ENCODE assay signal across 16 cellular contexts in genomic region chr22:40084246-40084645, GRCh38.
DNase-seq lines count a peak whose midpoint lies in the region; ATAC-seq, FAIRE-seq and TF ChIP-seq lines count a peak whose summit lies in the region.
"Had no signal": no experiment of that assay in that cellular context is flagged by ENCODE, and none has a peak within 500 bp of the region (broad histone marks: within the 10 kb centered on the region; RNA-seq: fewer than 3 reads in every experiment).

No MANE protein-coding gene starts in this region.

- DNase-seq in Right ventricle myocardium superior, result no peak
- DNase-seq in left cardiac atrium, result no peak
- peak in 1 of 4 experiments; percentile 16 for DNase-seq in K562 (ENCODE audit: extremely low read depth in 1 of 4, low spot score in 3 of 4)
- no peak for DNase-seq in left ventricle myocardium superior
- DNase-seq in psoas muscle, result no peak
- no peak for DNase-seq in mammary epithelial cell
- no peak for DNase-seq in esophagus squamous epithelium (lab: John Stamatoyannopoulos, UW)
- DNase-seq: BE2C; CD4-positive, alpha-beta memory T cell; DMS79; HCEC 1CT; HFFc6 had no signal

- TF ChIP-seq RAD21 in K562 (CRISPR knock-in tag; conservative IDR thresholded peaks at IDR 0.05 in 1 of 2, IDR thresholded peaks at IDR 0.05 in 1 of 2), result no peak

- peak; percentile 11 for FAIRE-seq in K562 (lab: Jason Lieb, UNC)
- FAIRE-seq: A204.1, GM12878, GM18507 had no signal

- no peak overlapping the region for H3K9ac ChIP-seq in K562 (ENCODE audit: insufficient read depth in 1 of 2, low read depth in 2 of 2, low read length in 2 of 2)
- H3K9ac ChIP-seq in mammary epithelial cell (ENCODE audit: insufficient read depth, low read length), result no peak overlapping the region

- H3K27me3 ChIP-seq in K562 (ENCODE audit: control insufficient read depth in 2 of 2, insufficient read depth in 2 of 2, low read length in 2 of 2) (no peaks in the 10 kb centered on the region), psoas muscle (ENCODE audit: insufficient read depth in 3 of 3, low read length in 2 of 3) (no peaks in the 10 kb centered on the region), mammary epithelial cell (ENCODE audit: insufficient read depth, low read length) (no peaks in the 10 kb centered on the region), esophagus squamous epithelium (no peaks in the 10 kb centered on the region)
- H3K27me3 ChIP-seq: BE2C had no signal

- no peak for TF ChIP-seq POLR2A in K562 (conservative IDR thresholded peaks at IDR 0.05)
- TF ChIP-seq POLR2A in esophagus squamous epithelium (IDR thresholded peaks at IDR 0.05), result no peak

- CTCF ChIA-PET in K562 (lab: Yijun Ruan, JAX; ENCODE audit: low intra/inter-chr PET ratio), result interaction anchor here (0.5 kb wide), 1 partner anchor 545 kb away, joined by 3 read pairs; no protein-coding TSS in a partner anchor
- CTCF ChIA-PET in mammary epithelial cell (lab: Charles Lee; ENCODE audit: low non-redundant PET), result no interaction called here

- in situ Hi-C loops in K562 (cut with MboI) (no loop called here), mammary epithelial cell (cut with MboI; ENCODE audit: low sequenced_read_pairs in 2 of 2) (no loop called here)

- H4K20me1 ChIP-seq in K562 (replicated peaks; ENCODE audit: control insufficient read depth, insufficient read depth, low read length) (no peaks in the 10 kb centered on the region), mammary epithelial cell (ENCODE audit: insufficient read depth, low read length) (no peaks in the 10 kb centered on the region)

- H3K4me3 ChIP-seq in K562 (no peak overlapping the region), psoas muscle (no peak overlapping the region), mammary epithelial cell (replicated peaks in 1 of 3; ENCODE audit: insufficient read depth in 1 of 3, low read depth in 2 of 3, low read length in 3 of 3) (no peak overlapping the region), esophagus squamous epithelium (no peak overlapping the region)
- H3K4me3 ChIP-seq: GM12878 had no signal

- intact Hi-C loops in Right ventricle myocardium superior (cut with DNase I), result no loop called here
- intact Hi-C loops in left cardiac atrium (cut with DNase I), result no loop called here
- intact Hi-C loops in K562 (cut with micrococcal nuclease), result no loop called here
- intact Hi-C loops in left ventricle myocardium superior (cut with micrococcal nuclease), result no loop called here
- intact Hi-C loops in psoas muscle (cut with DNase I), result no loop called here
- intact Hi-C loops in mammary epithelial cell (cut with micrococcal nuclease), result no loop called here
- intact Hi-C loops in esophagus squamous epithelium (cut with DNase I), result no loop called here

- H3K4me1 ChIP-seq in K562 (replicated peaks in 1 of 2; ENCODE audit: control insufficient read depth in 2 of 2, insufficient read depth in 2 of 2, low read length in 2 of 2) (peaks cover 6 to 31% of the 10 kb centered on the region in 2 experiments; a peak in 3 of 5 replicates), psoas muscle (peaks cover 38% of the 10 kb centered on the region), mammary epithelial cell (ENCODE audit: insufficient read depth, low read length) (no peaks in the 10 kb centered on the region), esophagus squamous epithelium (peaks cover 0 to 24% (median 0%) of the 10 kb centered on the region in 3 donors)
- H3K4me1 ChIP-seq: BE2C had no signal

- dilution Hi-C loops in mammary epithelial cell (cut with HindIII; ENCODE audit: low sequenced_read_pairs), result no loop called here

- ATAC-seq in Right ventricle myocardium superior (ENCODE audit: poor library complexity), result peak; percentile 24
- ATAC-seq in left cardiac atrium, result no peak
- no peak for ATAC-seq in K562
- ATAC-seq in left ventricle myocardium superior, result peak; percentile 35
- ATAC-seq in psoas muscle, result peak in 3 of 4 donors; percentile 46 to 60 (median 56)
- ATAC-seq: GM12878 had no signal

- H3K9me1 ChIP-seq in K562 (ENCODE audit: control insufficient read depth, insufficient read depth, low read length), result no peaks in the 10 kb centered on the region

- WGBS in K562 (ENCODE audit: insufficient coverage, low coverage, missing lambda C conversion rate), result 20% methylated on average over 5 of the region's 5 CpGs
- 32 to 51% (median 37%) methylated on average over 5 of the region's 5 CpGs for WGBS in psoas muscle, 3 donors
- WGBS in mammary epithelial cell (ENCODE audit: low coverage, missing lambda C conversion rate), result 89% methylated on average over 5 of the region's 5 CpGs
- WGBS in esophagus squamous epithelium, 2 donors, result 86 to 90% methylated on average over 5 of the region's 5 CpGs

- BruUV-seq in K562 (replicated peaks; lab: Mats Ljungman, UMichigan) (no TSS peak), mammary epithelial cell (replicated peaks; lab: Mats Ljungman, UMichigan) (no TSS peak)

- H3K79me2 ChIP-seq in K562 (ENCODE audit: control insufficient read depth, insufficient read depth, low read length) (peaks cover 11% of the 10 kb centered on the region), mammary epithelial cell (ENCODE audit: insufficient read depth, low read length) (no peaks in the 10 kb centered on the region)

- POLR2A ChIA-PET in K562 (lab: Yijun Ruan, JAX), result interaction anchor here (1.0 kb wide), 2 partner anchors 11 to 12 kb away, joined by 3 to 4 read pairs; no protein-coding TSS in a partner anchor

- H3K4me2 ChIP-seq in K562 (ENCODE audit: insufficient read depth, low read length), result no peak overlapping the region; the same call in 1 of the 2 replicates
- no peak overlapping the region for H3K4me2 ChIP-seq in mammary epithelial cell (ENCODE audit: insufficient read depth, low read depth, low read length)

- H3K9me3 ChIP-seq in K562 (replicated peaks; ENCODE audit: control insufficient read depth, insufficient read depth, low read depth, low read length) (no peaks in the 10 kb centered on the region), psoas muscle (no peaks in the 10 kb centered on the region), mammary epithelial cell (replicated peaks; ENCODE audit: insufficient read depth, low read length) (no peaks in the 10 kb centered on the region), esophagus squamous epithelium (no peaks in the 10 kb centered on the region)
- H3K9me3 ChIP-seq: BE2C had no signal

- TF ChIP-seq CTCF in K562 (IDR thresholded peaks at IDR 0.05 in 2 of 3, conservative IDR thresholded peaks at IDR 0.05 in 1 of 3; ENCODE audit: insufficient read depth in 2 of 3, low read depth in 1 of 3, low read length in 3 of 3) (no peak), psoas muscle (IDR thresholded peaks at IDR 0.05) (no peak), mammary epithelial cell (conservative IDR thresholded peaks at IDR 0.05 in 1 of 2, IDR thresholded peaks at IDR 0.05 in 1 of 2; ENCODE audit: extremely low read depth in 1 of 2, insufficient read depth in 1 of 2, low read depth in 1 of 2, low read length in 2 of 2) (no peak), esophagus squamous epithelium (IDR thresholded peaks at IDR 0.05) (no peak)

- H3K36me3 ChIP-seq in K562 (ENCODE audit: control insufficient read depth, insufficient read depth, low read length), result no peaks in the 10 kb centered on the region
- no peaks in the 10 kb centered on the region for H3K36me3 ChIP-seq in psoas muscle (ENCODE audit: insufficient read depth in 1 of 2, low read depth in 1 of 2)
- H3K36me3 ChIP-seq in mammary epithelial cell (ENCODE audit: insufficient read depth, low read length), result no peaks in the 10 kb centered on the region
- no peaks in the 10 kb centered on the region for H3K36me3 ChIP-seq in esophagus squamous epithelium
- H3K36me3 ChIP-seq: BE2C had no signal

- TF ChIP-seq EP300 in K562 (IDR thresholded peaks at IDR 0.05; ENCODE audit: low read length), result no peak

- H3K27ac ChIP-seq in K562 (ENCODE audit: extremely low read depth, low read depth, low read length), result no peak overlapping the region
- peak overlapping the region; percentile 2 for H3K27ac ChIP-seq in psoas muscle
- H3K27ac ChIP-seq in mammary epithelial cell (ENCODE audit: insufficient read depth, low read depth, low read length), result no peak overlapping the region
- H3K27ac ChIP-seq in esophagus squamous epithelium, result no peak overlapping the region
- H3K27ac ChIP-seq: C4-2B had no signal

- H2AFZ ChIP-seq in K562 (ENCODE audit: low read depth, low read length), result no peak overlapping the region; the same call in 1 of the 2 replicates
- H2AFZ ChIP-seq in mammary epithelial cell (ENCODE audit: low read depth, low read length), result no peak overlapping the region

TF ChIP-seq in K562, 482 proteins besides CTCF, POLR2A, EP300 and RAD21 (continues in another document):
- TF ChIP-seq IRF2 (CRISPR knock-in tag; IDR thresholded peaks at IDR 0.05) (no peak), JUND (IDR thresholded peaks at IDR 0.05; ENCODE audit: borderline replicate concordance, low read depth, low read length) (no peak), JUND (tag; IDR thresholded peaks at IDR 0.05; ENCODE audit: borderline replicate concordance, low read depth, low read length) (no peak), TAF1 (IDR thresholded peaks at IDR 0.05; ENCODE audit: control insufficient read depth, extremely low read depth, insufficient read depth, low read length, severe bottlenecking) (no peak), C11orf30 (IDR thresholded peaks at IDR 0.05; ENCODE audit: low read depth) (0 out of 2 replicates have a peak, but pooled peaks have one; percentile 5), ZBED1 (IDR thresholded peaks at IDR 0.05) (no peak), SMAD4 (CRISPR knock-in tag; conservative IDR thresholded peaks at IDR 0.05) (no peak), ELF1 (tag; IDR thresholded peaks at IDR 0.05) (no peak), ZNF24 (IDR thresholded peaks at IDR 0.05) (no peak), CBFA2T3 (IDR thresholded peaks at IDR 0.05) (peak; percentile 27; the same call in 1 of the 2 replicates), GATAD2B (IDR thresholded peaks at IDR 0.05; ENCODE audit: borderline replicate concordance) (no peak), KDM1A (IDR thresholded peaks at IDR 0.05) (no peak), SRSF3 (IDR thresholded peaks at IDR 0.05; ENCODE audit: insufficient read depth, low read length) (no peak), CBX1 (IDR thresholded peaks at IDR 0.05; ENCODE audit: low read depth) (no peak)
- TF ChIP-seq, protein P1, sequence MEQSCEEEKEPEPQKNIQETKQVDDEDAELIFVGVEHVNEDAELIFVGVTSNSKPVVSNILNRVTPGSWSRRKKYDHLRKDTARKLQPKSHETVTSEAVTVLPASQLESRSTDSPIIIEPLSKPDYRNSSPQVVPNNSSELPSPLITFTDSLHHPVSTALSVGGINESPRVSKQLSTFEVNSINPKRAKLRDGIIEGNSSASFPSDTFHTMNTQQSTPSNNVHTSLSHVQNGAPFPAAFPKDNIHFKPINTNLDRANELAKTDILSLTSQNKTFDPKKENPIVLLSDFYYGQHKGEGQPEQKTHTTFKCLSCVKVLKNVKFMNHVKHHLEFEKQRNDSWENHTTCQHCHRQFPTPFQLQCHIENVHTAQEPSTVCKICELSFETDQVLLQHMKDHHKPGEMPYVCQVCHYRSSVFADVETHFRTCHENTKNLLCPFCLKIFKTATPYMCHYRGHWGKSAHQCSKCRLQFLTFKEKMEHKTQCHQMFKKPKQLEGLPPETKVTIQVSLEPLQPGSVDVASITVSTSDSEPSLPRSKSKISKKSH (CRISPR knock-in tag; IDR thresholded peaks at IDR 0.05), result no peak

Comparison
In these comparisons a context has a peak if more than half of its experiments do, and no peak if none do; other contexts are left out.
1. ATAC-seq: peak in Right ventricle myocardium superior (single experiment), left ventricle myocardium superior (single experiment) and psoas muscle (3 of 4); none in left cardiac atrium (0 of 2) and K562 (single experiment).